ENCODE assay signal across 30 cellular contexts in the genomic region with DNA sequence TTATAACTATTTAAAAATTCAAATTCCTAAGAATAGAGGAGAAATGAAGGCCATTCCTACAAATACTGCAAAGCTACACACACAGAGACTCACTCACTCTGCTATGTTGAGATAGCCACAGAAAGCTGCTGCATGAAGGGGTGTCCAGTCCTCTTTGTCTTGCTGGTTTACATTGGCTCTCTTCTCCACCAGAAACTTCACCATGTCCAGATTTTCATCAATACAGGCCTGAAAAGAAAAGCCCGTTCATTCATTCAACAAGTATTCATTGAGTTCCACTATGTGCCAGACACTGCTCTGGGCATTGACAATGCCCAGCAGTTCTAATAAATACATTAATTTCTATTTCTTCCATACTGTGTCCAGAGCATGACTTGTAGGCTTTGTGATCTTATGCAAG.
"Had no signal": no experiment of that assay in that cellular context is flagged by ENCODE, and none has a peak within 500 bp of the region (broad histone marks: within the 10 kb centered on the region; RNA-seq: fewer than 3 reads in every experiment).

No MANE protein-coding gene starts in this region.

- H3K4me1 ChIP-seq: adrenal gland, body of pancreas, breast epithelium had no signal

- H3K27ac ChIP-seq: adrenal gland, body of pancreas, brain microvascular endothelial cell, breast epithelium, VCaP had no signal

- H3K4me3 ChIP-seq: adrenal gland, body of pancreas, breast epithelium had no signal

- H3K27me3 ChIP-seq: adrenal gland, body of pancreas, brain microvascular endothelial cell, breast epithelium had no signal

- H3K36me3 ChIP-seq: adrenal gland, brain microvascular endothelial cell, breast epithelium had no signal

- H3K9me3 ChIP-seq: adrenal gland, body of pancreas, breast epithelium had no signal

- DNase-seq: activated B cell treated with CpG ODN at 0.5 μM for 24 hours; activated CD4-positive, alpha-beta memory T cell treated with anti-CD3 and anti-CD28 coated beads for 36 hours; activated CD4-positive, alpha-beta T cell treated with anti-CD3 and anti-CD28 coated beads for 4 hours; activated CD4-positive, alpha-beta T cell treated with anti-CD3 and anti-CD28 coated beads, Interleukin-2, amount 10 ng/mL, durations not matched to agents 24 days and 14 days; activated CD4-positive, alpha-beta T cell treated with anti-CD3 and anti-CD28 coated beads, Interleukin-2, amount 50 U/mL, for 1 hour; activated CD4-positive, alpha-beta T cell treated with anti-CD3 and anti-CD28 coated beads, Interleukin-2, amount 50 U/mL, for 4 hours; activated CD4-positive, CD25-positive, alpha-beta regulatory T cell treated with anti-CD3 and anti-CD28 coated beads, Interleukin-2, amount 50 U/mL, for 72 hours; activated CD8-positive, alpha-beta memory T cell treated with anti-CD3 and anti-CD28 coated beads, Interleukin-2, amount 50 U/mL, for 4 hours; activated CD8-positive, alpha-beta T cell treated with anti-CD3 and anti-CD28 coated beads for 36 hours; activated effector memory CD4-positive, alpha-beta T cell treated with anti-CD3 and anti-CD28 coated beads, Interleukin-2, amount 50 U/mL, for 16 hours; activated gamma-delta T cell treated with Interleukin-2 at 50 U/mL for 16 hours; activated naive CD4-positive, alpha-beta T cell; activated naive CD4-positive, alpha-beta T cell treated with anti-CD3 and anti-CD28 coated beads for 36 hours; activated naive CD4-positive, alpha-beta T cell treated with anti-CD3 and anti-CD28 coated beads, Interleukin-2, amount 50 U/mL, for 16 hours; activated naive CD8-positive, alpha-beta T cell treated with anti-CD3 and anti-CD28 coated beads for 36 hours; activated T-cell treated with anti-CD3 and anti-CD28 coated beads for 4 hours; activated T-cell treated with anti-CD3 and anti-CD28 coated beads, Interleukin-2, amount 50 U/mL, for 1 hour; activated T-cell treated with anti-CD3 and anti-CD28 coated beads, Interleukin-2, amount 50 U/mL, for 4 hours; activated T-cell treated with anti-CD3 and anti-CD28 coated beads, Interleukin-2, amount 50 U/mL, for 72 hours; adrenal gland; amniotic stem cell; aorta; body of pancreas; brain microvascular endothelial cell; central memory CD4-positive, alpha-beta T cell; T-helper 1 cell; T-helper 2 cell; T-helper 9 cell had no signal
